In genomic region chr20:6919792-6920468, GRCh38 we compare ENCODE assay signal across 16 cellular contexts.
"Had no signal": no experiment of that assay in that cellular context is flagged by ENCODE, and none has a peak within 500 bp of the region (broad histone marks: within the 10 kb centered on the region; RNA-seq: fewer than 3 reads in every experiment).

No MANE protein-coding gene starts in this region.

- H3K27me3 ChIP-seq: brain microvascular endothelial cell, colonic mucosa, gastroesophageal sphincter, stomach, upper lobe of left lung had no signal

- H3K27ac ChIP-seq: brain microvascular endothelial cell, colonic mucosa, gastroesophageal sphincter, stomach, thoracic aorta, upper lobe of left lung had no signal

- H3K4me3 ChIP-seq: colonic mucosa, gastroesophageal sphincter, mucosa of descending colon, smooth muscle cell, stomach, thoracic aorta, upper lobe of left lung had no signal

- H3K4me1 ChIP-seq: colonic mucosa, gastroesophageal sphincter, stomach, upper lobe of left lung had no signal

- DNase-seq: activated CD4-positive, alpha-beta T cell treated with anti-CD3 and anti-CD28 coated beads, Interleukin-2, amount 10 ng/mL, durations not matched to agents 7 days and 5 days; activated CD8-positive, alpha-beta T cell treated with anti-CD3 and anti-CD28 coated beads, Interleukin-2, amount 10 ng/mL, durations not matched to agents 7 days and 5 days; activated naive CD4-positive, alpha-beta T cell treated with Interleukin-2 at 50 U/mL for 16 hours; activated T-cell treated with anti-CD3 and anti-CD28 coated beads, Interleukin-2, amount 50 U/mL, for 24 hours; brain microvascular endothelial cell; central memory CD4-positive, alpha-beta T cell; colonic mucosa; mesenchymal stem cell; mucosa of descending colon; naive thymus-derived CD8-positive, alpha-beta T cell; stimulated activated CD4-positive, alpha-beta T cell treated with anti-CD3 and anti-CD28 coated beads, Interleukin-4, amount 100 ng/mL, for 24 hours; stomach; upper lobe of left lung had no signal

- H3K36me3 ChIP-seq: brain microvascular endothelial cell, colonic mucosa, gastroesophageal sphincter, stomach, thoracic aorta, upper lobe of left lung had no signal

- H3K9me3 ChIP-seq: colonic mucosa, gastroesophageal sphincter, mucosa of descending colon, stomach, thoracic aorta, upper lobe of left lung had no signal
